Comparison of ENCODE assay signal across 8 cellular contexts in the genomic region with DNA sequence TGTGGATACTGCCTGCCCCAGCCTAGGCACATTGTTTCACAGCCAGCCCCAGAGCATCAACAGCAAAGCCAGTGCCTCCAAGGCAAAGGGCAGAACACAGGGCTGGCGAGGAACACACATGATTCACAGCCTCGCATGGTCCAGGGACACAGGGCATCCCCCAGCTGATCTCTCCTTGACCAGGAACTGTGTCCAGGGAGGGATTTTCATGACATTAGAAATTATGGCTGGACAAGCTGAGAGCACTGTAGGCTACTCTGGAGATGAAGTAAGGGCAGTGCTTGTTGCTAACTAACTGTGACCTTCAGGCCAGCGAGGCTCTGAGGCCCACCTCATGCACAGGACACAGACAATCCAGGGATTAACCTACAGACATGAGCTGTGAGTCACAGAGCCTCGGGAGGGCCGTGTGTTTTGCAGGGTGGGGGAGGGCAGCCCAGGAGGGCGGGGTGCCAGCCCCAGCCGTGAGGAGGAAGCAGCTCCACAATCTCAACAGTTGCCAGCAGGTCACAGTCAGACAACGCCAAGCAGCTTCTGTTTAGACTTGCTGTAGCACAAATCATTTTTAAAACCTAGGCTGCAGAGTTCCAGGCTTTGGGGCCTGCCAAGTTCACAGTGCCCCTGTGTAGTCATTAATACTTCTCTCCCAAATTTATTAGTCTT.
DNase-seq lines count a peak whose midpoint lies in the region; ATAC-seq, FAIRE-seq and TF ChIP-seq lines count a peak whose summit lies in the region.

No MANE protein-coding gene starts in this region.

- H4K20me1 ChIP-seq in DOHH2 (ENCODE audit: control insufficient read depth, insufficient read depth, low read depth, low read length) = no peaks in the 10 kb centered on the region

- H3K27me3 ChIP-seq in DOHH2 (ENCODE audit: control insufficient read depth, low read length) (no peaks in the 10 kb centered on the region), breast epithelium (no peaks in the 10 kb centered on the region), upper lobe of right lung (peaks cover 11% of the 10 kb centered on the region)

- no peak for FAIRE-seq in kidney (lab: Jason Lieb, UNC)

- H3K9me2 ChIP-seq in DOHH2 (replicated peaks; ENCODE audit: control insufficient read depth, low read length) = no peaks in the 10 kb centered on the region

- intact Hi-C loops in breast epithelium (cut with DNase I; ENCODE audit: low total_unique reads) (no loop called here), kidney (cut with DNase I) (loop anchor here (10.0 kb wide), 1 partner anchor 138 kb away; the partner anchor contains the start of gene ISL2), upper lobe of right lung (cut with DNase I) (no loop called here)

- no peaks in the 10 kb centered on the region for H3K36me3 ChIP-seq in DOHH2 (ENCODE audit: control insufficient read depth, low read length)
- H3K36me3 ChIP-seq in breast epithelium = no peaks in the 10 kb centered on the region
- H3K36me3 ChIP-seq in kidney (ENCODE audit: control insufficient read depth in 1 of 2, insufficient read depth in 2 of 2, low read length in 2 of 2) = no peaks in the 10 kb centered on the region
- no peaks in the 10 kb centered on the region for H3K36me3 ChIP-seq in upper lobe of right lung

- no peaks in the 10 kb centered on the region for H3F3A ChIP-seq in DOHH2 (ENCODE audit: control insufficient read depth, insufficient read depth)

- TF ChIP-seq CTCF in DOHH2 (IDR thresholded peaks at IDR 0.05; ENCODE audit: low read depth, low read length, poor library complexity, severe bottlenecking) (no peak), breast epithelium (IDR thresholded peaks at IDR 0.05) (no peak), kidney (IDR thresholded peaks at IDR 0.05; ENCODE audit: borderline replicate concordance, extremely low read depth, insufficient read depth) (no peak), upper lobe of right lung (IDR thresholded peaks at IDR 0.05) (no peak)

- no peak for TF ChIP-seq POLR2A in breast epithelium (IDR thresholded peaks at IDR 0.05)

- H3K4me3 ChIP-seq in DOHH2 (ENCODE audit: low read length) = no peak overlapping the region; the same call in 1 of the 2 replicates
- peak overlapping the region in 1 of 3 donors; percentile 5 for H3K4me3 ChIP-seq in breast epithelium
- no peak overlapping the region for H3K4me3 ChIP-seq in kidney (ENCODE audit: low read length in 2 of 2)
- H3K4me3 ChIP-seq in upper lobe of right lung = no peak overlapping the region

- H3K9ac ChIP-seq in kidney (ENCODE audit: low read length in 2 of 2) = no peak overlapping the region

- H3K9me3 ChIP-seq in DOHH2 (ENCODE audit: control insufficient read depth, insufficient read depth, low read length) (no peaks in the 10 kb centered on the region), breast epithelium (no peaks in the 10 kb centered on the region), kidney (ENCODE audit: control insufficient read depth in 1 of 2, low read length in 2 of 2) (no peaks in the 10 kb centered on the region), upper lobe of right lung (no peaks in the 10 kb centered on the region)

- peak overlapping the region; percentile 27 for H3K4me2 ChIP-seq in DOHH2 (ENCODE audit: low read length)

- peak; percentile 41 for ATAC-seq in upper lobe of right lung
- no peak for ATAC-seq in GM18909 (IDR thresholded peaks at IDR 0.05; ENCODE audit: poor library complexity, unreplicated experiment)

- H3K4me1 ChIP-seq in DOHH2 (ENCODE audit: control insufficient read depth, low read length) (peaks cover 17% of the 10 kb centered on the region), breast epithelium (peaks cover 0 to 8% of the 10 kb centered on the region in 2 donors), kidney (ENCODE audit: control insufficient read depth in 1 of 2, insufficient read depth in 1 of 2, low read depth in 1 of 2, low read length in 2 of 2) (no peaks in the 10 kb centered on the region), upper lobe of right lung (peaks cover 6% of the 10 kb centered on the region)

- H3K27ac ChIP-seq in DOHH2 (ENCODE audit: low read depth, low read length) (no peak overlapping the region), breast epithelium (peak overlapping the region; percentile 56 to 57), kidney (ENCODE audit: low read depth in 2 of 2, low read length in 2 of 2) (no peak overlapping the region), upper lobe of right lung (no peak overlapping the region)

- DNase-seq in NCI-H2227 treated with DMSO at 0.1 percent for 48 hours (lab: John Stamatoyannopoulos, UW) = peak; percentile 12
- peak; percentile 66 to 76 for DNase-seq in breast epithelium (ENCODE audit: low spot score in 2 of 2)
- DNase-seq in kidney = peak; percentile 84
- DNase-seq in upper lobe of right lung = peak; percentile 51
- no peak for DNase-seq in NCI-H524 treated with DMSO at 0.1 percent for 48 hours (lab: John Stamatoyannopoulos, UW)
- DNase-seq in NCI-H146 (lab: John Stamatoyannopoulos, UW) = no peak

- no peaks in the 10 kb centered on the region for H3K79me2 ChIP-seq in DOHH2 (ENCODE audit: control insufficient read depth, low read length)

Comparison
In these comparisons a context has a peak if more than half of its experiments do, and no peak if none do; other contexts are left out.
1. H3K27ac ChIP-seq: peak in breast epithelium (2 of 2); none in DOHH2 (single experiment), kidney (0 of 2) and upper lobe of right lung (single experiment).
2. DNase-seq: peak in NCI-H2227 treated with DMSO at 0.1 percent for 48 hours (single experiment), breast epithelium (2 of 2), kidney (single experiment) and upper lobe of right lung (single experiment); none in NCI-H524 treated with DMSO at 0.1 percent for 48 hours (single experiment) and NCI-H146 (single experiment).